ENCODE assay signal across 1 cellular context in the genomic region with DNA sequence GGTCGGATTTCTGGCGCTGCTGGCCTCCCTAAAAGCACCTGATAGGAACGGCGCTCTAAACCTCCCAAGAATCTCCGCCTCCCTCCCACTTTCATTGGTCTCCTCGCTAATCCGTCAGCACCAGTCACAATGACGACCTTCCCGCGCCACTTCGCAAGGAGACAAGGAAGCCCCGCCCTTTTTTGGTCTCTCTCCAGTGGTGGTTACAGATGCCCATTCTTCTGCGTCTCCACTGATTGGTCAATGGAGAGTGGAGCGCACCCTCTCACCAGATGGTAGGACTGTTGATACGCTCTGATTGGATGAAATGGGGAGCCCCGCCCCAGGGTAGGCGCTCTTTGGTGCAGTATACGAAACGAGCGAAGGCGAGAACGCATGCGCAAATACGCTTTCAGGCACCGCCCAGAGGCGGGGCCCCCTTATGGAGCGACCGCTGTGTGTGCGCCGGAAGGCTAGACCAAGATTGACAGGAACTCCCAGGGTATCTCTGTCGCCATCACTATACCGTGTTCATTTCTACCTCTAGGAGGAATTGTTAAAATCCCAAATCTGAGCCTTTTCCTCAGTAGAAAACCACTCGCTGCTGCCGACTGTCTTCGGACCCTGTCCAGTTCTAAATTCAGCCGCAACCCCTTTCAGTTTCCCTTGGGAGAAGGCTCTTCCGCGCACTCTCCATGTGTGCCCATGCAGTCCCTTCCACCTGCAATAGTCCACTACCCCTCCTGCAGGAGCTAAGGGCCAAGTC.
TF ChIP-seq lines count a peak whose summit lies in the region.

No MANE protein-coding gene starts in this region.

TF ChIP-seq in K562, 482 proteins besides CTCF, POLR2A, EP300 and RAD21 (continued from another document and continues in another):
- peak; percentile 42; the same call in 1 of the 2 replicates for TF ChIP-seq USF1 (CRISPR knock-in tag; IDR thresholded peaks at IDR 0.05)
- TF ChIP-seq HNRNPL (IDR thresholded peaks at IDR 0.05; ENCODE audit: low read depth, low read length): no peak
- TF ChIP-seq PTBP1 (IDR thresholded peaks at IDR 0.05; ENCODE audit: low read depth, low read length): no peak
- peak; percentile 35; the same call in 1 of the 2 replicates for TF ChIP-seq ETV1 (tag; conservative IDR thresholded peaks at IDR 0.05; ENCODE audit: low read depth)
- no peak for TF ChIP-seq MAFK (IDR thresholded peaks at IDR 0.05; ENCODE audit: low read length)
- no peak for TF ChIP-seq DACH1 (IDR thresholded peaks at IDR 0.05; ENCODE audit: partially characterized antibody)
- TF ChIP-seq, protein P1, sequence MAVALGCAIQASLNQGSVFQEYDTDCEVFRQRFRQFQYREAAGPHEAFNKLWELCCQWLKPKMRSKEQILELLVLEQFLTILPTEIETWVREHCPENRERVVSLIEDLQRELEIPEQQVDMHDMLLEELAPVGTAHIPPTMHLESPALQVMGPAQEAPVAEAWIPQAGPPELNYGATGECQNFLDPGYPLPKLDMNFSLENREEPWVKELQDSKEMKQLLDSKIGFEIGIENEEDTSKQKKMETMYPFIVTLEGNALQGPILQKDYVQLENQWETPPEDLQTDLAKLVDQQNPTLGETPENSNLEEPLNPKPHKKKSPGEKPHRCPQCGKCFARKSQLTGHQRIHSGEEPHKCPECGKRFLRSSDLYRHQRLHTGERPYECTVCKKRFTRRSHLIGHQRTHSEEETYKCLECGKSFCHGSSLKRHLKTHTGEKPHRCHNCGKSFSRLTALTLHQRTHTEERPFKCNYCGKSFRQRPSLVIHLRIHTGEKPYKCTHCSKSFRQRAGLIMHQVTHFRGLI (CRISPR knock-in tag; IDR thresholded peaks at IDR 0.05): no peak
- no peak for TF ChIP-seq JUN (IDR thresholded peaks at IDR 0.05; ENCODE audit: borderline replicate concordance, low read depth, low read length)
- no peak for TF ChIP-seq JUN (CRISPR knock-in tag; IDR thresholded peaks at IDR 0.05; ENCODE audit: borderline replicate concordance)
- TF ChIP-seq HDAC2 (IDR thresholded peaks at IDR 0.05): peak; percentile 73
- TF ChIP-seq ELK3 (CRISPR knock-in tag; IDR thresholded peaks at IDR 0.05): no peak
- no peak for TF ChIP-seq E4F1 (CRISPR knock-in tag; IDR thresholded peaks at IDR 0.05; ENCODE audit: borderline replicate concordance)
- peak in 1 of 2 experiments; percentile 81; a peak in 1 of 4 replicates for TF ChIP-seq CSDE1 (IDR thresholded peaks at IDR 0.05)
- TF ChIP-seq KDM4B (IDR thresholded peaks at IDR 0.05; ENCODE audit: borderline replicate concordance in 2 of 2, low read depth in 1 of 2): no peak
- TF ChIP-seq CBX8 (IDR thresholded peaks at IDR 0.05; ENCODE audit: borderline replicate concordance, extremely low read depth, low read depth, low read length, poor library complexity, severe bottlenecking): no peak
- peak; percentile 75; the same call in 1 of the 2 replicates for TF ChIP-seq NCOA1 (IDR thresholded peaks at IDR 0.05; ENCODE audit: low read depth)
- TF ChIP-seq ZNF140 (CRISPR knock-in tag; IDR thresholded peaks at IDR 0.05): no peak
- TF ChIP-seq LEF1 (IDR thresholded peaks at IDR 0.05): no peak
- TF ChIP-seq TFE3 (CRISPR knock-in tag; IDR thresholded peaks at IDR 0.05): no peak
- 0 out of 2 replicates have a peak, but pooled peaks have one; percentile 12 for TF ChIP-seq SMAD4 (CRISPR knock-in tag; conservative IDR thresholded peaks at IDR 0.05)
- no peak for TF ChIP-seq COPS2 (conservative IDR thresholded peaks at IDR 0.05)
- TF ChIP-seq ARID2 (IDR thresholded peaks at IDR 0.05): no peak
- TF ChIP-seq SRF (CRISPR knock-in tag; IDR thresholded peaks at IDR 0.05): peak in 1 of 2 experiments; percentile 71; a peak in 1 of 4 replicates
- no peak for TF ChIP-seq ZNF280B (CRISPR knock-in tag; IDR thresholded peaks at IDR 0.05)
- TF ChIP-seq, protein P2, sequence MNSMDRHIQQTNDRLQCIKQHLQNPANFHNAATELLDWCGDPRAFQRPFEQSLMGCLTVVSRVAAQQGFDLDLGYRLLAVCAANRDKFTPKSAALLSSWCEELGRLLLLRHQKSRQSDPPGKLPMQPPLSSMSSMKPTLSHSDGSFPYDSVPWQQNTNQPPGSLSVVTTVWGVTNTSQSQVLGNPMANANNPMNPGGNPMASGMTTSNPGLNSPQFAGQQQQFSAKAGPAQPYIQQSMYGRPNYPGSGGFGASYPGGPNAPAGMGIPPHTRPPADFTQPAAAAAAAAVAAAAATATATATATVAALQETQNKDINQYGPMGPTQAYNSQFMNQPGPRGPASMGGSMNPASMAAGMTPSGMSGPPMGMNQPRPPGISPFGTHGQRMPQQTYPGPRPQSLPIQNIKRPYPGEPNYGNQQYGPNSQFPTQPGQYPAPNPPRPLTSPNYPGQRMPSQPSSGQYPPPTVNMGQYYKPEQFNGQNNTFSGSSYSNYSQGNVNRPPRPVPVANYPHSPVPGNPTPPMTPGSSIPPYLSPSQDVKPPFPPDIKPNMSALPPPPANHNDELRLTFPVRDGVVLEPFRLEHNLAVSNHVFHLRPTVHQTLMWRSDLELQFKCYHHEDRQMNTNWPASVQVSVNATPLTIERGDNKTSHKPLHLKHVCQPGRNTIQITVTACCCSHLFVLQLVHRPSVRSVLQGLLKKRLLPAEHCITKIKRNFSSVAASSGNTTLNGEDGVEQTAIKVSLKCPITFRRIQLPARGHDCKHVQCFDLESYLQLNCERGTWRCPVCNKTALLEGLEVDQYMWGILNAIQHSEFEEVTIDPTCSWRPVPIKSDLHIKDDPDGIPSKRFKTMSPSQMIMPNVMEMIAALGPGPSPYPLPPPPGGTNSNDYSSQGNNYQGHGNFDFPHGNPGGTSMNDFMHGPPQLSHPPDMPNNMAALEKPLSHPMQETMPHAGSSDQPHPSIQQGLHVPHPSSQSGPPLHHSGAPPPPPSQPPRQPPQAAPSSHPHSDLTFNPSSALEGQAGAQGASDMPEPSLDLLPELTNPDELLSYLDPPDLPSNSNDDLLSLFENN (IDR thresholded peaks at IDR 0.05; ENCODE audit: low read depth in 2 of 2, low read length in 2 of 2): no peak
- no peak for TF ChIP-seq NCOR1 (IDR thresholded peaks at IDR 0.05)
- TF ChIP-seq ZNF695 (CRISPR knock-in tag; IDR thresholded peaks at IDR 0.05): no peak
- TF ChIP-seq HNRNPLL (IDR thresholded peaks at IDR 0.05; ENCODE audit: low read depth, low read length, poor library complexity, severe bottlenecking): peak; percentile 70
- no peak for TF ChIP-seq HINFP (tag; conservative IDR thresholded peaks at IDR 0.05; ENCODE audit: low read depth)
- no peak for TF ChIP-seq CBFA2T2 (conservative IDR thresholded peaks at IDR 0.05)
- peak; percentile 77 for TF ChIP-seq TBP (optimal IDR thresholded peaks at IDR 0.05; ENCODE audit: low read depth, low read length)
- TF ChIP-seq, protein P3, sequence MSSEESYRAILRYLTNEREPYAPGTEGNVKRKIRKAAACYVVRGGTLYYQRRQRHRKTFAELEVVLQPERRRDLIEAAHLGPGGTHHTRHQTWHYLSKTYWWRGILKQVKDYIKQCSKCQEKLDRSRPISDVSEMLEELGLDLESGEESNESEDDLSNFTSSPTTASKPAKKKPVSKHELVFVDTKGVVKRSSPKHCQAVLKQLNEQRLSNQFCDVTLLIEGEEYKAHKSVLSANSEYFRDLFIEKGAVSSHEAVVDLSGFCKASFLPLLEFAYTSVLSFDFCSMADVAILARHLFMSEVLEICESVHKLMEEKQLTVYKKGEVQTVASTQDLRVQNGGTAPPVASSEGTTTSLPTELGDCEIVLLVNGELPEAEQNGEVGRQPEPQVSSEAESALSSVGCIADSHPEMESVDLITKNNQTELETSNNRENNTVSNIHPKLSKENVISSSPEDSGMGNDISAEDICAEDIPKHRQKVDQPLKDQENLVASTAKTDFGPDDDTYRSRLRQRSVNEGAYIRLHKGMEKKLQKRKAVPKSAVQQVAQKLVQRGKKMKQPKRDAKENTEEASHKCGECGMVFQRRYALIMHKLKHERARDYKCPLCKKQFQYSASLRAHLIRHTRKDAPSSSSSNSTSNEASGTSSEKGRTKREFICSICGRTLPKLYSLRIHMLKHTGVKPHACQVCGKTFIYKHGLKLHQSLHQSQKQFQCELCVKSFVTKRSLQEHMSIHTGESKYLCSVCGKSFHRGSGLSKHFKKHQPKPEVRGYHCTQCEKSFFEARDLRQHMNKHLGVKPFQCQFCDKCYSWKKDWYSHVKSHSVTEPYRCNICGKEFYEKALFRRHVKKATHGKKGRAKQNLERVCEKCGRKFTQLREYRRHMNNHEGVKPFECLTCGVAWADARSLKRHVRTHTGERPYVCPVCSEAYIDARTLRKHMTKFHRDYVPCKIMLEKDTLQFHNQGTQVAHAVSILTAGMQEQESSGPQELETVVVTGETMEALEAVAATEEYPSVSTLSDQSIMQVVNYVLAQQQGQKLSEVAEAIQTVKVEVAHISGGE (CRISPR knock-in tag; IDR thresholded peaks at IDR 0.05): no peak
- no peak for TF ChIP-seq MTF1 (CRISPR knock-in tag; IDR thresholded peaks at IDR 0.05; ENCODE audit: borderline replicate concordance)
- TF ChIP-seq ZNF717 (CRISPR knock-in tag; IDR thresholded peaks at IDR 0.05): no peak
- TF ChIP-seq HCFC1 (IDR thresholded peaks at IDR 0.05; ENCODE audit: low read depth, low read length): peak; percentile 56
- TF ChIP-seq SAFB (IDR thresholded peaks at IDR 0.05; ENCODE audit: borderline replicate concordance, low read depth, low read length): no peak
- TF ChIP-seq FOXK2 (conservative IDR thresholded peaks at IDR 0.05 in 1 of 2, IDR thresholded peaks at IDR 0.05 in 1 of 2; ENCODE audit: low read depth in 2 of 2): peak; percentile 72 to 75; a peak in 2 of 4 replicates
- no peak for TF ChIP-seq RFX7 (CRISPR knock-in tag; IDR thresholded peaks at IDR 0.05)
- peak; percentile 83 for TF ChIP-seq BRD9 (IDR thresholded peaks at IDR 0.05; ENCODE audit: low read depth, partially characterized antibody)
- TF ChIP-seq PHF20 (IDR thresholded peaks at IDR 0.05; ENCODE audit: partially characterized antibody): peak; percentile 70
- TF ChIP-seq PYGO2 (tag; IDR thresholded peaks at IDR 0.05): no peak
- TF ChIP-seq SPI1 (IDR thresholded peaks at IDR 0.05; ENCODE audit: borderline replicate concordance, low read depth, low read length): 0 out of 2 replicates have a peak, but pooled peaks have one; percentile 0
- TF ChIP-seq SIN3A (IDR thresholded peaks at IDR 0.05; ENCODE audit: borderline replicate concordance in 2 of 2, control insufficient read depth in 1 of 2, low read depth in 2 of 2, low read length in 2 of 2): peak in 1 of 2 experiments; percentile 70; a peak in 1 of 4 replicates
